Comparison of ENCODE assay signal across 27 cellular contexts in the genomic region with DNA sequence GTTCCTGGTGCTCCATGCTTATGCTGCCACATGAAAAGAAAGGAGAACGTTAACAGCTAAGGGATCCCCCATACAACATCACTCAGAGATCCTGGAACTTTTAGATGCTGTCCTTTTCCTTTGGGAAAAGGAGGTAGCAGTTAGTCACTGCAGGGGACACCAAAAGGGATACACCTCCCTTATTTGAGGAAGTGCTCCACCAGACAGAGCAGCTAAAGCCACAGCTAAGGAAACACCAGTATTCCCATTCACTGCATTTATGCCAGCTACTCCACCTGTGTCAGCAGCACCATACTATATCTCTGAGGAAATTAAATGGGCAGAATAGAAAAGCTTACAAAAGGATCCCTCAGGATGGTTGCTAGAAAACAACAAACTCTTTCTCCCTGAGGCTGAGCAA.
"Had no signal": no experiment of that assay in that cellular context is flagged by ENCODE, and none has a peak within 500 bp of the region (broad histone marks: within the 10 kb centered on the region; RNA-seq: fewer than 3 reads in every experiment).

No MANE protein-coding gene starts in this region.

- H3K27ac ChIP-seq: stomach, suprapubic skin, testis, thoracic aorta, thyroid gland, tibial artery, tibial nerve, transverse colon, upper lobe of left lung, upper lobe of right lung, uterus, vagina had no signal

- H3K4me3 ChIP-seq: stomach, suprapubic skin, testis, thoracic aorta, thyroid gland, tibial artery, tibial nerve, transverse colon, upper lobe of left lung, upper lobe of right lung, uterus, vagina had no signal

- H3K27me3 ChIP-seq: suprapubic skin, testis, thyroid gland, tibial artery, tibial nerve, transverse colon, upper lobe of left lung, upper lobe of right lung, uterus, vagina had no signal

- FAIRE-seq: urothelium cell line had no signal

- ATAC-seq: stimulated activated effector memory CD8-positive, alpha-beta T cell treated with anti-CD3 and anti-CD28 coated beads, Interleukin-12 subunit alpha, Interleukin-12 subunit beta, amount 100 ng/mL, for 72 hours; stimulated activated memory B cell treated with anti-CD40 and anti-IgM and Interleukin-4, amounts not matched to agents 10 μg/mL and 1 μg/mL and 100 μg/mL, for 72 hours; stimulated activated naive B cell treated with anti-CD40 and anti-IgM and Interleukin-4, amounts not matched to agents 10 μg/mL and 1 μg/mL and 100 μg/mL, for 72 hours; stimulated activated naive CD8-positive, alpha-beta T cell treated with anti-CD3 and anti-CD28 coated beads, Interleukin-15, amount 100 ng/mL, for 72 hours; stimulated activated naive CD8-positive, alpha-beta T cell treated with anti-CD3 and anti-CD28 coated beads, Interleukin-15, Interleukin-2, amounts not matched to agents 100 U/mL and 50 U/mL, for 24 hours; upper lobe of right lung had no signal

- H3K36me3 ChIP-seq: stomach, suprapubic skin, thoracic aorta, thyroid gland, tibial artery, tibial nerve, transverse colon, upper lobe of left lung, upper lobe of right lung, uterus, vagina had no signal

- DNase-seq: stimulated activated CD4-positive, alpha-beta T cell treated with anti-CD3 and anti-CD28 coated beads, Interleukin-2, amount 100 ng/mL, for 48 hours; stimulated activated CD4-positive, alpha-beta T cell treated with anti-CD3 and anti-CD28 coated beads, Interleukin-4, amount 100 ng/mL, for 1 hour; stimulated activated CD4-positive, alpha-beta T cell treated with anti-CD3 and anti-CD28 coated beads, Interleukin-4, amount 100 ng/mL, for 24 hours; stimulated activated CD4-positive, alpha-beta T cell treated with anti-CD3 and anti-CD28 coated beads, Interleukin-4, amount 100 ng/mL, for 4 hours; stimulated activated CD8-positive, alpha-beta memory T cell treated with anti-CD3 and anti-CD28 coated beads, Interleukin-4, amount 100 ng/mL, for 48 hours; stimulated activated naive B cell treated with anti-CD40 and anti-IgM and Interleukin-4, amounts not matched to agents 10 μg/mL and 1 μg/mL and 100 μg/mL, for 72 hours; stimulated activated naive CD4-positive, alpha-beta T cell; stimulated activated naive CD4-positive, alpha-beta T cell treated with Interleukin-2 at 50 U/mL for 16 hours; stimulated activated naive CD8-positive, alpha-beta T cell treated with anti-CD3 and anti-CD28 coated beads, Interleukin-15, amount 100 ng/mL, for 72 hours; stimulated activated naive CD8-positive, alpha-beta T cell treated with anti-CD3 and anti-CD28 coated beads, Interleukin-15, Interleukin-2, amounts not matched to agents 100 U/mL and 50 U/mL, for 24 hours; stomach; substantia nigra; testis; thyroid gland; tibial artery; transverse colon; trophoblast cell; upper lobe of left lung; upper lobe of right lung; uterus had no signal

- H3K9me3 ChIP-seq: stomach, suprapubic skin, testis, thoracic aorta, thyroid gland, tibial artery, tibial nerve, transverse colon, upper lobe of left lung, upper lobe of right lung, uterus, vagina had no signal

- H3K4me1 ChIP-seq: testis, thyroid gland, tibial artery, tibial nerve, upper lobe of right lung, uterus had no signal
